In the genomic region with DNA sequence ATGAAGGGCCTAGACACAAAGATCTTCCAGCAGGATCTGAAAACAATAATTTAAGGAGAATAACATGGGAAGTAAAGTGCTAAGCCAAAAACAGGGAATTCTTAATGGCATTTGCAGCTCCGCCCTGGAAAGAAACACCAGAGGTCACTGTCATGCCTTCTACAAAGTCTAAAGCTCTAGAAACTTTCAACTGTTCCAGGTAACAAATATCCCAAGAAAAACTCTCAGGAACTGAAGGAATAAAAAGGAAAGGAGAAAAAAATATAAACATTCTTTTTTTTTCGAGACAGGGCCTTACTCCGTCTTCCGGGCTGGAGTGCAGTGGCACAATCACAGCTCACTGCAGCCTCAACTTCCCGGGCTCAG, we compare ENCODE assay signal across 8 cellular contexts. TPM values are rescaled to one million over a fixed set of nuclear protein-coding genes. Genes with fewer than 3 reads are reported as not detected.
DNase-seq lines count a peak whose midpoint lies in the region; ATAC-seq and TF ChIP-seq lines count a peak whose summit lies in the region.

No MANE protein-coding gene starts in this region.

- no peak for TF ChIP-seq POLR2A in tibial nerve (IDR thresholded peaks at IDR 0.05)

- in situ Hi-C loops in KBM-7 (cut with MboI; ENCODE audit: low pct_unique_long_range_greater_than_20kb, low sequenced_read_pairs), result no loop called here

- POLR2A ChIA-PET in activated naive CD8-positive, alpha-beta T cell treated with anti-CD3 and anti-CD28 coated beads, Interleukin-2, amount 10 ng/mL, durations not matched to agents 7 days and 5 days (lab: Charles Lee), result interaction anchor here (0.6 to 4.9 kb wide), 9 partner anchors 9 to 336 kb away, joined by 3 to 71 read pairs (median 3); a partner anchor contains a TSS

- H3K36me3 ChIP-seq in mucosa of stomach (ENCODE audit: control insufficient read depth, insufficient read depth, low read length), result peaks cover 10% of the 10 kb centered on the region
- H3K36me3 ChIP-seq in tibial nerve, result peaks cover 0 to 67% (median 2%) of the 10 kb centered on the region in 3 donors

- TF ChIP-seq CTCF in tibial nerve (IDR thresholded peaks at IDR 0.05), result peak in 1 of 5 experiments; percentile 2

- peaks cover 11% of the 10 kb centered on the region for H3K4me1 Mint-ChIP-seq in activated naive CD8-positive, alpha-beta T cell treated with anti-CD3 and anti-CD28 coated beads, Interleukin-2, amount 10 ng/mL, durations not matched to agents 7 days and 5 days
- H3K4me1 Mint-ChIP-seq in activated naive CD8-positive, alpha-beta T cell treated with anti-CD3 and anti-CD28 coated beads for 36 hours, result peaks cover 14% of the 10 kb centered on the region
- peaks cover 15% of the 10 kb centered on the region for H3K4me1 Mint-ChIP-seq in activated naive CD8-positive, alpha-beta T cell treated with anti-CD3 and anti-CD28 coated beads, Interleukin-2, amount 50 U/mL, for 24 hours

- no peaks in the 10 kb centered on the region for H3K27me3 ChIP-seq in mucosa of stomach (ENCODE audit: control insufficient read depth, insufficient read depth, low read length)
- no peaks in the 10 kb centered on the region for H3K27me3 ChIP-seq in tibial nerve

- H3K9ac ChIP-seq in mucosa of stomach (ENCODE audit: low read length), result peak overlapping the region; percentile 22

- no peaks in the 10 kb centered on the region for H3K27me3 Mint-ChIP-seq in activated naive CD8-positive, alpha-beta T cell treated with anti-CD3 and anti-CD28 coated beads, Interleukin-2, amount 10 ng/mL, durations not matched to agents 7 days and 5 days
- no peaks in the 10 kb centered on the region for H3K27me3 Mint-ChIP-seq in activated naive CD8-positive, alpha-beta T cell treated with anti-CD3 and anti-CD28 coated beads for 36 hours
- no peaks in the 10 kb centered on the region for H3K27me3 Mint-ChIP-seq in activated naive CD8-positive, alpha-beta T cell treated with anti-CD3 and anti-CD28 coated beads, Interleukin-2, amount 50 U/mL, for 24 hours

- no peak overlapping the region for H3K4me3 ChIP-seq in mucosa of stomach (ENCODE audit: low read length)
- H3K4me3 ChIP-seq in tibial nerve, result no peak overlapping the region

- H3K4me1 ChIP-seq in mucosa of stomach (ENCODE audit: control insufficient read depth, insufficient read depth, low read length) (peaks cover 52% of the 10 kb centered on the region), tibial nerve (peaks cover 0 to 29% (median 22%) of the 10 kb centered on the region in 4 donors)

- H3K36me3 Mint-ChIP-seq in activated naive CD8-positive, alpha-beta T cell treated with anti-CD3 and anti-CD28 coated beads, Interleukin-2, amount 10 ng/mL, durations not matched to agents 7 days and 5 days, result peaks cover 9% of the 10 kb centered on the region
- peaks cover 6% of the 10 kb centered on the region for H3K36me3 Mint-ChIP-seq in activated naive CD8-positive, alpha-beta T cell treated with anti-CD3 and anti-CD28 coated beads for 36 hours
- H3K36me3 Mint-ChIP-seq in activated naive CD8-positive, alpha-beta T cell treated with anti-CD3 and anti-CD28 coated beads, Interleukin-2, amount 50 U/mL, for 24 hours (ENCODE audit: low read depth), result peaks cover 10% of the 10 kb centered on the region

- H3K9me3 Mint-ChIP-seq in activated naive CD8-positive, alpha-beta T cell treated with anti-CD3 and anti-CD28 coated beads, Interleukin-2, amount 10 ng/mL, durations not matched to agents 7 days and 5 days, result no peaks in the 10 kb centered on the region
- H3K9me3 Mint-ChIP-seq in activated naive CD8-positive, alpha-beta T cell treated with anti-CD3 and anti-CD28 coated beads for 36 hours, result no peaks in the 10 kb centered on the region
- H3K9me3 Mint-ChIP-seq in activated naive CD8-positive, alpha-beta T cell treated with anti-CD3 and anti-CD28 coated beads, Interleukin-2, amount 50 U/mL, for 24 hours, result no peaks in the 10 kb centered on the region

- 82 to 84% methylated on average over 5 of the region's 5 CpGs for WGBS in tibial nerve, 2 donors

- ATAC-seq in activated naive CD8-positive, alpha-beta T cell treated with anti-CD3 and anti-CD28 coated beads, Interleukin-2, amount 10 ng/mL, durations not matched to agents 7 days and 5 days (ENCODE audit: low read depth), result no peak
- ATAC-seq in activated naive CD8-positive, alpha-beta T cell treated with anti-CD3 and anti-CD28 coated beads, Interleukin-2, amount 50 U/mL, for 24 hours, result no peak
- no peak for ATAC-seq in GM21515 (IDR thresholded peaks at IDR 0.05; ENCODE audit: unreplicated experiment)

- H3K4me3 Mint-ChIP-seq in activated naive CD8-positive, alpha-beta T cell treated with anti-CD3 and anti-CD28 coated beads, Interleukin-2, amount 10 ng/mL, durations not matched to agents 7 days and 5 days, result no peak overlapping the region
- H3K4me3 Mint-ChIP-seq in activated naive CD8-positive, alpha-beta T cell treated with anti-CD3 and anti-CD28 coated beads for 36 hours, result no peak overlapping the region
- H3K4me3 Mint-ChIP-seq in activated naive CD8-positive, alpha-beta T cell treated with anti-CD3 and anti-CD28 coated beads, Interleukin-2, amount 50 U/mL, for 24 hours, result no peak overlapping the region

- no peak for TF ChIP-seq EP300 in tibial nerve (IDR thresholded peaks at IDR 0.05)

- H3K27ac Mint-ChIP-seq in activated naive CD8-positive, alpha-beta T cell treated with anti-CD3 and anti-CD28 coated beads, Interleukin-2, amount 10 ng/mL, durations not matched to agents 7 days and 5 days, result peak overlapping the region; percentile 71
- no peak overlapping the region for H3K27ac Mint-ChIP-seq in activated naive CD8-positive, alpha-beta T cell treated with anti-CD3 and anti-CD28 coated beads for 36 hours
- H3K27ac Mint-ChIP-seq in activated naive CD8-positive, alpha-beta T cell treated with anti-CD3 and anti-CD28 coated beads, Interleukin-2, amount 50 U/mL, for 24 hours, result peak overlapping the region; percentile 38

- peak overlapping the region; percentile 32 to 79 (median 63) for H3K27ac ChIP-seq in tibial nerve

- no peak for DNase-seq in activated naive CD8-positive, alpha-beta T cell treated with anti-CD3 and anti-CD28 coated beads, Interleukin-2, amount 10 ng/mL, durations not matched to agents 7 days and 5 days
- no peak for DNase-seq in activated naive CD8-positive, alpha-beta T cell treated with anti-CD3 and anti-CD28 coated beads for 36 hours
- DNase-seq in activated naive CD8-positive, alpha-beta T cell treated with anti-CD3 and anti-CD28 coated beads, Interleukin-2, amount 50 U/mL, for 24 hours, result no peak
- DNase-seq in tibial nerve (ENCODE audit: low spot score in 2 of 2) (no peak), KBM-7 (no peak), NCI-H748 (lab: John Stamatoyannopoulos, UW; ENCODE audit: unreplicated experiment) (no peak)

- no peaks in the 10 kb centered on the region for H3K9me3 ChIP-seq in mucosa of stomach (ENCODE audit: control insufficient read depth, low read length)
- H3K9me3 ChIP-seq in tibial nerve, result no peaks in the 10 kb centered on the region

RNA-seq across cellular contexts. Expression of a gene that starts 13.2 kb away (rescaled TPM):
- 10 to 100 TPM; 31.0 to 34.6 TPM for total RNA-seq in activated naive CD8-positive, alpha-beta T cell treated with anti-CD3 and anti-CD28 coated beads, Interleukin-2, amount 10 ng/mL, durations not matched to agents 7 days and 5 days
- total RNA-seq in activated naive CD8-positive, alpha-beta T cell treated with anti-CD3 and anti-CD28 coated beads for 36 hours, result 10 to 100 TPM; 29.2 to 29.4 TPM
- total RNA-seq in tibial nerve, result 10 to 100 TPM in 3 of 4 donors, 1 to 10 TPM in 1; 7.9 to 15.7 (median 10.9) TPM

RNA-seq across cellular contexts. Expression of a gene that starts 27.0 kb away (rescaled TPM):
- total RNA-seq in activated naive CD8-positive, alpha-beta T cell treated with anti-CD3 and anti-CD28 coated beads, Interleukin-2, amount 10 ng/mL, durations not matched to agents 7 days and 5 days, result 10 to 100 TPM; 73.8 to 80.6 TPM
- 10 to 100 TPM; 78.3 to 83.3 TPM for total RNA-seq in activated naive CD8-positive, alpha-beta T cell treated with anti-CD3 and anti-CD28 coated beads for 36 hours
- total RNA-seq in tibial nerve, result 10 to 100 TPM; 33.3 to 59.4 (median 40.3) TPM
